In the genomic region with DNA sequence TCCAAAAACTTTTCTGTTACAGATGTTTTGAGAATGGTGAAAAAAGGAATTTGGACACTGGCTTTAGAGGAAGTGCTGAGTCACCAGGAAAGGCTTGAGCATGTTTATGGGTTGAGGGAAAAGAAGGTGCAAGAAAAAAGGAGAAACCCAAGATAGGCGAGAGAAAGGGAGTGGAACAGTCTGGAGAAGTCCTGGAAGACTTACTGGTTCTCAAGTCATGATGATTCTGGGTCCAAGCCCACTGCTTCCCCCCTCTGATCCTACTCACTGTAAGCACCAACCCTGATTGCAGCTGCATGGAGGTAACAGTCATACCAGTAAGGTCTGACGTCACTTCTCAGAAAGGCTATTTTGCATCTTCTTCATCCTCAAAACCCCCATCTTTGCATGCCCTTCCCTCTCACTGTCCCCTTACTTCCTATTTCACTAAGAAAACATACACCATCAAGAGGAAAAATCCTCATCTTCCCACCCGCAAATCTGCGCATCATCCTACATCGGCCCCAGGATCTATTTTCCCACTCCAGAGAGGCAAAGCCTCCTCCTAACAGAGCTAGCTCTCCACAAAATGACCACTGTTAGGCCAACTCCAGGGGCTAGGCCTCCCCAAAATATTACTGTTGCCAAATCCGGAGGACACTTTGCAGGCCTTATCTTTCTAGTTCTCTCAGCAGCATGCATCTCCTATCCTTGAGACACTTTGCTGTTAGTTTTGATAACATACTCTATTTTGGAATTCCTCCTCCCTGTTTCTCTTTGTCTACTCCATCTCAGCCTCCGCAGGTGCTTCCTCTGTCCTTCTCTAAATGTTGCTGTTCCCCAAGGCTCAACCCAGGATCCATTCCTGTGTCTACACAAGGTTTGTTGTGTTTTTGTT, we compare ENCODE assay signal across 8 cellular contexts. TPM values are rescaled to one million over a fixed set of nuclear protein-coding genes. Genes with fewer than 3 reads are reported as not detected.
DNase-seq lines count a peak whose midpoint lies in the region; ATAC-seq and TF ChIP-seq lines count a peak whose summit lies in the region.

No MANE protein-coding gene starts in this region.

- DNase-seq in ELF-1 (ENCODE audit: low read depth, low spot score): peak; percentile 11
- DNase-seq in endodermal cell: no peak
- no peak for DNase-seq in glomerular visceral epithelial cell (ENCODE audit: extremely low spot score)
- no peak for DNase-seq in DMS53 (lab: John Stamatoyannopoulos, UW)
- DNase-seq in epidermal melanocyte (ENCODE audit: insufficient read length, low spot score): no peak

- TF ChIP-seq CTCF in endodermal cell (conservative IDR thresholded peaks at IDR 0.05): no peak

- no peak overlapping the region for H3K9ac ChIP-seq in endodermal cell (ENCODE audit: extremely low read depth, low read length, poor library complexity, severe bottlenecking)

- H3K9me3 Mint-ChIP-seq in endodermal cell: no peaks in the 10 kb centered on the region

- peak overlapping the region; percentile 1 for H3K27ac Mint-ChIP-seq in endodermal cell

- H3K4me3 ChIP-seq in endodermal cell (ENCODE audit: low read length): no peak overlapping the region

- no peak overlapping the region for H3K4me3 Mint-ChIP-seq in endodermal cell

- H3K36me3 Mint-ChIP-seq in endodermal cell (ENCODE audit: low read depth): no peaks in the 10 kb centered on the region

- WGBS in endodermal cell (ENCODE audit: insufficient coverage in 1 of 2, insufficient read length in 1 of 2), 2 experiments: 90 to 92% methylated on average over 6 to 7 of the region's 7 CpGs

- H3K4me1 Mint-ChIP-seq in endodermal cell: peaks cover 31% of the 10 kb centered on the region

- peaks cover 4% of the 10 kb centered on the region for H3K4me1 ChIP-seq in endodermal cell (ENCODE audit: control insufficient read depth, insufficient read depth, low read length)

- no peaks in the 10 kb centered on the region for H3K9me3 ChIP-seq in endodermal cell (ENCODE audit: control insufficient read depth, low read length)

- H3K27me3 Mint-ChIP-seq in endodermal cell (ENCODE audit: insufficient read depth): no peaks in the 10 kb centered on the region

- H3K27ac ChIP-seq in endodermal cell (ENCODE audit: low read depth, low read length): no peak overlapping the region

- peaks cover 1% of the 10 kb centered on the region for H3K27me3 ChIP-seq in endodermal cell (ENCODE audit: control insufficient read depth, insufficient read depth, low read length, poor library complexity, severe bottlenecking)

- ATAC-seq in GM19328 (IDR thresholded peaks at IDR 0.05; ENCODE audit: unreplicated experiment) (peak; percentile 25), HG03442 (IDR thresholded peaks at IDR 0.05; ENCODE audit: unreplicated experiment) (peak; percentile 44), esophagus mucosa (no peak)

- no peaks in the 10 kb centered on the region for H3K36me3 ChIP-seq in endodermal cell (ENCODE audit: control insufficient read depth, insufficient read depth, low read length)

RNA-seq across cellular contexts. Expression of gene ATP13A3, which starts 3.2 kb away (rescaled TPM):
- total RNA-seq in endodermal cell (100 to 1,000 TPM in 1 of 2 donors, 10 to 100 TPM in 1; 99.7 to 125 TPM), esophagus mucosa (36.9 TPM)
- polyA plus RNA-seq in endodermal cell (2013, experiment 1 of 2): 53.3 TPM
- polyA plus RNA-seq in endodermal cell (2013, experiment 2 of 2): 55.0 TPM
